ENCODE assay signal across 1 cellular context in genomic region chr4:22719218-22719617, GRCh38.
TF ChIP-seq lines count a peak whose summit lies in the region.

No MANE protein-coding gene starts in this region.

TF ChIP-seq in HepG2, 621 proteins besides CTCF, POLR2A, EP300 and RAD21 (continued from another document):
- no peak for TF ChIP-seq ZNF280B (CRISPR knock-in tag; IDR thresholded peaks at IDR 0.05; ENCODE audit: borderline replicate concordance)
